Comparison of ENCODE assay signal across 2 cellular contexts in genomic region chr3:53498993-53499641, GRCh38.
A peak's percentile ranks its signal among the peaks of the same experiment; 100 is the strongest.
TF ChIP-seq lines count a peak whose summit lies in the region.

No MANE protein-coding gene starts in this region.

TF ChIP-seq in HCT116, 20 proteins besides CTCF, POLR2A, EP300 and RAD21:
- TF ChIP-seq ELF1 (IDR thresholded peaks at IDR 0.05; ENCODE audit: borderline replicate concordance, low read depth): no peak
- TF ChIP-seq ZFX (IDR thresholded peaks at IDR 0.05): no peak
- no peak for TF ChIP-seq ZBTB33 (IDR thresholded peaks at IDR 0.05; ENCODE audit: extremely low read depth, insufficient replicate concordance, low read length)
- TF ChIP-seq EZH2 (IDR thresholded peaks at IDR 0.05): no peak
- TF ChIP-seq SP1 (IDR thresholded peaks at IDR 0.05; ENCODE audit: low read depth): no peak
- TF ChIP-seq, protein P1, sequence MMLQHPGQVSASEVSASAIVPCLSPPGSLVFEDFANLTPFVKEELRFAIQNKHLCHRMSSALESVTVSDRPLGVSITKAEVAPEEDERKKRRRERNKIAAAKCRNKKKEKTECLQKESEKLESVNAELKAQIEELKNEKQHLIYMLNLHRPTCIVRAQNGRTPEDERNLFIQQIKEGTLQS (IDR thresholded peaks at IDR 0.05): no peak
- no peak for TF ChIP-seq POLR2AphosphoS5 (IDR thresholded peaks at IDR 0.05; ENCODE audit: low read depth, low read length)
- TF ChIP-seq FOSL1 (IDR thresholded peaks at IDR 0.05; ENCODE audit: low read depth): no peak
- TF ChIP-seq TCF7L2 (IDR thresholded peaks at IDR 0.05; ENCODE audit: borderline replicate concordance, extremely low read depth, insufficient read depth, insufficient read length): no peak
- TF ChIP-seq EGR1 (IDR thresholded peaks at IDR 0.05; ENCODE audit: low read depth): no peak
- TF ChIP-seq JUND (IDR thresholded peaks at IDR 0.05): no peak
- TF ChIP-seq YY1 (IDR thresholded peaks at IDR 0.05; ENCODE audit: extremely low read depth, insufficient replicate concordance, low read depth, low read length): no peak
- no peak for TF ChIP-seq SRF (IDR thresholded peaks at IDR 0.05; ENCODE audit: low read depth)
- no peak for TF ChIP-seq ZNF274 (IDR thresholded peaks at IDR 0.05; ENCODE audit: low read depth, low read length)
- TF ChIP-seq CBX3 (IDR thresholded peaks at IDR 0.05; ENCODE audit: low read depth): no peak
- TF ChIP-seq SIN3A (IDR thresholded peaks at IDR 0.05; ENCODE audit: low read depth): no peak
- TF ChIP-seq, protein P2, sequence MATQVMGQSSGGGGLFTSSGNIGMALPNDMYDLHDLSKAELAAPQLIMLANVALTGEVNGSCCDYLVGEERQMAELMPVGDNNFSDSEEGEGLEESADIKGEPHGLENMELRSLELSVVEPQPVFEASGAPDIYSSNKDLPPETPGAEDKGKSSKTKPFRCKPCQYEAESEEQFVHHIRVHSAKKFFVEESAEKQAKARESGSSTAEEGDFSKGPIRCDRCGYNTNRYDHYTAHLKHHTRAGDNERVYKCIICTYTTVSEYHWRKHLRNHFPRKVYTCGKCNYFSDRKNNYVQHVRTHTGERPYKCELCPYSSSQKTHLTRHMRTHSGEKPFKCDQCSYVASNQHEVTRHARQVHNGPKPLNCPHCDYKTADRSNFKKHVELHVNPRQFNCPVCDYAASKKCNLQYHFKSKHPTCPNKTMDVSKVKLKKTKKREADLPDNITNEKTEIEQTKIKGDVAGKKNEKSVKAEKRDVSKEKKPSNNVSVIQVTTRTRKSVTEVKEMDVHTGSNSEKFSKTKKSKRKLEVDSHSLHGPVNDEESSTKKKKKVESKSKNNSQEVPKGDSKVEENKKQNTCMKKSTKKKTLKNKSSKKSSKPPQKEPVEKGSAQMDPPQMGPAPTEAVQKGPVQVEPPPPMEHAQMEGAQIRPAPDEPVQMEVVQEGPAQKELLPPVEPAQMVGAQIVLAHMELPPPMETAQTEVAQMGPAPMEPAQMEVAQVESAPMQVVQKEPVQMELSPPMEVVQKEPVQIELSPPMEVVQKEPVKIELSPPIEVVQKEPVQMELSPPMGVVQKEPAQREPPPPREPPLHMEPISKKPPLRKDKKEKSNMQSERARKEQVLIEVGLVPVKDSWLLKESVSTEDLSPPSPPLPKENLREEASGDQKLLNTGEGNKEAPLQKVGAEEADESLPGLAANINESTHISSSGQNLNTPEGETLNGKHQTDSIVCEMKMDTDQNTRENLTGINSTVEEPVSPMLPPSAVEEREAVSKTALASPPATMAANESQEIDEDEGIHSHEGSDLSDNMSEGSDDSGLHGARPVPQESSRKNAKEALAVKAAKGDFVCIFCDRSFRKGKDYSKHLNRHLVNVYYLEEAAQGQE (IDR thresholded peaks at IDR 0.05; ENCODE audit: low read depth): no peak
- no peak for TF ChIP-seq EZH2phosphoT487 (IDR thresholded peaks at IDR 0.05; ENCODE audit: borderline replicate concordance)

TF ChIP-seq in K562, 482 proteins besides CTCF, POLR2A, EP300 and RAD21:
- TF ChIP-seq, protein P3, sequence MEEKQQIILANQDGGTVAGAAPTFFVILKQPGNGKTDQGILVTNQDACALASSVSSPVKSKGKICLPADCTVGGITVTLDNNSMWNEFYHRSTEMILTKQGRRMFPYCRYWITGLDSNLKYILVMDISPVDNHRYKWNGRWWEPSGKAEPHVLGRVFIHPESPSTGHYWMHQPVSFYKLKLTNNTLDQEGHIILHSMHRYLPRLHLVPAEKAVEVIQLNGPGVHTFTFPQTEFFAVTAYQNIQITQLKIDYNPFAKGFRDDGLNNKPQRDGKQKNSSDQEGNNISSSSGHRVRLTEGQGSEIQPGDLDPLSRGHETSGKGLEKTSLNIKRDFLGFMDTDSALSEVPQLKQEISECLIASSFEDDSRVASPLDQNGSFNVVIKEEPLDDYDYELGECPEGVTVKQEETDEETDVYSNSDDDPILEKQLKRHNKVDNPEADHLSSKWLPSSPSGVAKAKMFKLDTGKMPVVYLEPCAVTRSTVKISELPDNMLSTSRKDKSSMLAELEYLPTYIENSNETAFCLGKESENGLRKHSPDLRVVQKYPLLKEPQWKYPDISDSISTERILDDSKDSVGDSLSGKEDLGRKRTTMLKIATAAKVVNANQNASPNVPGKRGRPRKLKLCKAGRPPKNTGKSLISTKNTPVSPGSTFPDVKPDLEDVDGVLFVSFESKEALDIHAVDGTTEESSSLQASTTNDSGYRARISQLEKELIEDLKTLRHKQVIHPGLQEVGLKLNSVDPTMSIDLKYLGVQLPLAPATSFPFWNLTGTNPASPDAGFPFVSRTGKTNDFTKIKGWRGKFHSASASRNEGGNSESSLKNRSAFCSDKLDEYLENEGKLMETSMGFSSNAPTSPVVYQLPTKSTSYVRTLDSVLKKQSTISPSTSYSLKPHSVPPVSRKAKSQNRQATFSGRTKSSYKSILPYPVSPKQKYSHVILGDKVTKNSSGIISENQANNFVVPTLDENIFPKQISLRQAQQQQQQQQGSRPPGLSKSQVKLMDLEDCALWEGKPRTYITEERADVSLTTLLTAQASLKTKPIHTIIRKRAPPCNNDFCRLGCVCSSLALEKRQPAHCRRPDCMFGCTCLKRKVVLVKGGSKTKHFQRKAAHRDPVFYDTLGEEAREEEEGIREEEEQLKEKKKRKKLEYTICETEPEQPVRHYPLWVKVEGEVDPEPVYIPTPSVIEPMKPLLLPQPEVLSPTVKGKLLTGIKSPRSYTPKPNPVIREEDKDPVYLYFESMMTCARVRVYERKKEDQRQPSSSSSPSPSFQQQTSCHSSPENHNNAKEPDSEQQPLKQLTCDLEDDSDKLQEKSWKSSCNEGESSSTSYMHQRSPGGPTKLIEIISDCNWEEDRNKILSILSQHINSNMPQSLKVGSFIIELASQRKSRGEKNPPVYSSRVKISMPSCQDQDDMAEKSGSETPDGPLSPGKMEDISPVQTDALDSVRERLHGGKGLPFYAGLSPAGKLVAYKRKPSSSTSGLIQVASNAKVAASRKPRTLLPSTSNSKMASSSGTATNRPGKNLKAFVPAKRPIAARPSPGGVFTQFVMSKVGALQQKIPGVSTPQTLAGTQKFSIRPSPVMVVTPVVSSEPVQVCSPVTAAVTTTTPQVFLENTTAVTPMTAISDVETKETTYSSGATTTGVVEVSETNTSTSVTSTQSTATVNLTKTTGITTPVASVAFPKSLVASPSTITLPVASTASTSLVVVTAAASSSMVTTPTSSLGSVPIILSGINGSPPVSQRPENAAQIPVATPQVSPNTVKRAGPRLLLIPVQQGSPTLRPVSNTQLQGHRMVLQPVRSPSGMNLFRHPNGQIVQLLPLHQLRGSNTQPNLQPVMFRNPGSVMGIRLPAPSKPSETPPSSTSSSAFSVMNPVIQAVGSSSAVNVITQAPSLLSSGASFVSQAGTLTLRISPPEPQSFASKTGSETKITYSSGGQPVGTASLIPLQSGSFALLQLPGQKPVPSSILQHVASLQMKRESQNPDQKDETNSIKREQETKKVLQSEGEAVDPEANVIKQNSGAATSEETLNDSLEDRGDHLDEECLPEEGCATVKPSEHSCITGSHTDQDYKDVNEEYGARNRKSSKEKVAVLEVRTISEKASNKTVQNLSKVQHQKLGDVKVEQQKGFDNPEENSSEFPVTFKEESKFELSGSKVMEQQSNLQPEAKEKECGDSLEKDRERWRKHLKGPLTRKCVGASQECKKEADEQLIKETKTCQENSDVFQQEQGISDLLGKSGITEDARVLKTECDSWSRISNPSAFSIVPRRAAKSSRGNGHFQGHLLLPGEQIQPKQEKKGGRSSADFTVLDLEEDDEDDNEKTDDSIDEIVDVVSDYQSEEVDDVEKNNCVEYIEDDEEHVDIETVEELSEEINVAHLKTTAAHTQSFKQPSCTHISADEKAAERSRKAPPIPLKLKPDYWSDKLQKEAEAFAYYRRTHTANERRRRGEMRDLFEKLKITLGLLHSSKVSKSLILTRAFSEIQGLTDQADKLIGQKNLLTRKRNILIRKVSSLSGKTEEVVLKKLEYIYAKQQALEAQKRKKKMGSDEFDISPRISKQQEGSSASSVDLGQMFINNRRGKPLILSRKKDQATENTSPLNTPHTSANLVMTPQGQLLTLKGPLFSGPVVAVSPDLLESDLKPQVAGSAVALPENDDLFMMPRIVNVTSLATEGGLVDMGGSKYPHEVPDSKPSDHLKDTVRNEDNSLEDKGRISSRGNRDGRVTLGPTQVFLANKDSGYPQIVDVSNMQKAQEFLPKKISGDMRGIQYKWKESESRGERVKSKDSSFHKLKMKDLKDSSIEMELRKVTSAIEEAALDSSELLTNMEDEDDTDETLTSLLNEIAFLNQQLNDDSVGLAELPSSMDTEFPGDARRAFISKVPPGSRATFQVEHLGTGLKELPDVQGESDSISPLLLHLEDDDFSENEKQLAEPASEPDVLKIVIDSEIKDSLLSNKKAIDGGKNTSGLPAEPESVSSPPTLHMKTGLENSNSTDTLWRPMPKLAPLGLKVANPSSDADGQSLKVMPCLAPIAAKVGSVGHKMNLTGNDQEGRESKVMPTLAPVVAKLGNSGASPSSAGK (IDR thresholded peaks at IDR 0.05): no peak
- no peak for TF ChIP-seq ERF (CRISPR knock-in tag; IDR thresholded peaks at IDR 0.05)
- TF ChIP-seq NR2C1 (IDR thresholded peaks at IDR 0.05): peak; percentile 84
- TF ChIP-seq NR2C1 (tag; IDR thresholded peaks at IDR 0.05): peak; percentile 88
- no peak for TF ChIP-seq NR2C2 (CRISPR knock-in tag; IDR thresholded peaks at IDR 0.05)
- TF ChIP-seq NR2C2 (tag; IDR thresholded peaks at IDR 0.05): peak; percentile 66; the same call in 1 of the 2 replicates
- TF ChIP-seq SOX6 (IDR thresholded peaks at IDR 0.05): 0 out of 2 replicates have a peak, but pooled peaks have one; percentile 30
- TF ChIP-seq CGGBP1 (CRISPR knock-in tag; IDR thresholded peaks at IDR 0.05): no peak
- no peak for TF ChIP-seq ZNF408 (CRISPR knock-in tag; IDR thresholded peaks at IDR 0.05; ENCODE audit: low read depth)
